Comparison of ENCODE assay signal across 2 cellular contexts in genomic region chrX:16882188-16882587, GRCh38.
TF ChIP-seq lines count a peak whose summit lies in the region.

No MANE protein-coding gene starts in this region.

TF ChIP-seq in H1, 55 proteins besides CTCF, POLR2A, EP300 and RAD21:
- TF ChIP-seq ATF2 (IDR thresholded peaks at IDR 0.05; ENCODE audit: low read length): no peak
- no peak for TF ChIP-seq SP1 (IDR thresholded peaks at IDR 0.05; ENCODE audit: low read depth, low read length)
- TF ChIP-seq RBBP5 (IDR thresholded peaks at IDR 0.05; ENCODE audit: borderline replicate concordance, low read depth, low read length): no peak
- TF ChIP-seq TAF1 (IDR thresholded peaks at IDR 0.05; ENCODE audit: low read depth, low read length): no peak
- TF ChIP-seq TEAD4 (IDR thresholded peaks at IDR 0.05; ENCODE audit: low read depth, low read length): no peak
- no peak for TF ChIP-seq SRF (IDR thresholded peaks at IDR 0.05; ENCODE audit: low read depth, low read length)
- no peak for TF ChIP-seq HDAC2 (IDR thresholded peaks at IDR 0.05; ENCODE audit: borderline replicate concordance in 1 of 2, low read depth in 2 of 2, low read length in 2 of 2)
- no peak for TF ChIP-seq JUN (IDR thresholded peaks at IDR 0.05; ENCODE audit: low read depth, low read length)
- no peak for TF ChIP-seq JUND (IDR thresholded peaks at IDR 0.05; ENCODE audit: low read length)
- no peak for TF ChIP-seq CTBP2 (IDR thresholded peaks at IDR 0.05; ENCODE audit: borderline replicate concordance, insufficient read depth, insufficient read length, low read length)
- TF ChIP-seq BCL11A (IDR thresholded peaks at IDR 0.05; ENCODE audit: low read depth in 2 of 2, low read length in 2 of 2): no peak
- no peak for TF ChIP-seq FOSL1 (IDR thresholded peaks at IDR 0.05; ENCODE audit: insufficient read depth, low read depth, low read length)
- TF ChIP-seq CHD7 (IDR thresholded peaks at IDR 0.05; ENCODE audit: insufficient replicate concordance, low read length): no peak
- no peak for TF ChIP-seq BACH1 (IDR thresholded peaks at IDR 0.05; ENCODE audit: low read length)
- TF ChIP-seq GTF2F1 (IDR thresholded peaks at IDR 0.05; ENCODE audit: borderline replicate concordance, low read depth, low read length): no peak
TF ChIP-seq in H1: peak in this region for 0.

TF ChIP-seq in neural cell, 6 proteins besides CTCF, POLR2A, EP300 and RAD21:
- TF ChIP-seq SMC3 (conservative IDR thresholded peaks at IDR 0.05; ENCODE audit: poor library complexity) (no peak), POLR2AphosphoS5 (IDR thresholded peaks at IDR 0.05) (no peak), MXI1 (conservative IDR thresholded peaks at IDR 0.05; ENCODE audit: poor library complexity, severe bottlenecking) (no peak), TAF1 (IDR thresholded peaks at IDR 0.05; ENCODE audit: low read depth) (no peak), REST (IDR thresholded peaks at IDR 0.05; ENCODE audit: borderline replicate concordance) (no peak), EZH2 (IDR thresholded peaks at IDR 0.05; ENCODE audit: borderline replicate concordance, insufficient read depth, low read length, poor library complexity, severe bottlenecking) (no peak)
